Comparison of ENCODE assay signal across 10 cellular contexts in the genomic region with DNA sequence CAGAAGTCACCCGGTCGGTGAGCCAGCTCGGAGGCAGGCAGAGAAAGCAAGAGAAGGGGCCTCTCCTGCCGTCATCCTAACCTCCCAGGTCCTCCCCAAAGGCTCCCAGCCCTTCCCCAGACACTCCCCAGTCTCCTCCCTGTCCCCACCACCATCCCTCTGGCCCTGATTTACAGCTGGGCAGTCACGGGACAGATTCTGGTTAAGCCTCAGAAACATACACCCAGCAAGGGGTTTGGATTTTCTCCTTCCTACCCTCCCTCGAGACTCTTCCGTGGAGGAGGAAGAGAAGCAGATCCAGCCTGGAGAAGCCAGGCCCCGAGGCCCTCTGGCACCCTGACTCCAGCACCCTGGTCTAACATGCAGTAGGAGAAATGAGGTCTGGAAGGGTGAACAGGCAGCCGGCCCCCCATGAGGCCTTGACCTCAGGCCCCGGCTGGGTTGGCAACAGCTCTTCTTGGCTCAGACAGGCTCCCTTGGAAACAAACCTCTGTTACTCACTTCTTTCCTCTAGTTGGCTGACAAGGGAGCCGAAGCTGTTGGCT.
DNase-seq lines count a peak whose midpoint lies in the region; TF ChIP-seq lines count a peak whose summit lies in the region.
"Had no signal": no experiment of that assay in that cellular context is flagged by ENCODE, and none has a peak within 500 bp of the region (broad histone marks: within the 10 kb centered on the region; RNA-seq: fewer than 3 reads in every experiment).

No MANE protein-coding gene starts in this region.

- CTCF ChIA-PET in RWPE1 (lab: Yijun Ruan, JAX): no interaction called here

- peaks cover 13% of the 10 kb centered on the region for H3K9me3 Mint-ChIP-seq in neural progenitor cell
- H3K9me3 Mint-ChIP-seq: activated T-helper 1 cell treated with anti-CD3 and anti-CD28 coated beads, Interleukin-12 subunit alpha, Interleukin-12 subunit beta, Interleukin-2, Interleukin-4 antibody, amounts not matched to agents 30 ng/mL and 10 ng/mL and 1 ng/mL, durations not matched to agents 14 hours and 24 hours and 36 hours had no signal

- no peaks in the 10 kb centered on the region for H3K79me2 ChIP-seq in neural progenitor cell (ENCODE audit: low read depth)

- peaks cover 51% of the 10 kb centered on the region for H3K4me1 Mint-ChIP-seq in neural progenitor cell

- no peak overlapping the region for H3K9ac ChIP-seq in neural progenitor cell

- H2AFZ ChIP-seq in neural progenitor cell (replicated peaks): peak overlapping the region; percentile 14

- H3K27ac ChIP-seq in RWPE1 (peak overlapping the region; percentile 74), neural progenitor cell (no peak overlapping the region)
- H3K27ac ChIP-seq: C4-2B had no signal

- no peak for TF ChIP-seq CTCF in RWPE1 (conservative IDR thresholded peaks at IDR 0.05; ENCODE audit: low read depth)
- TF ChIP-seq CTCF in fibroblast of villous mesenchyme (IDR thresholded peaks at IDR 0.05; ENCODE audit: insufficient read depth, low read depth, low read length): no peak
- no peak for TF ChIP-seq CTCF in neural progenitor cell (IDR thresholded peaks at IDR 0.05)

- no peaks in the 10 kb centered on the region for H3K9me3 ChIP-seq in neural progenitor cell (ENCODE audit: low read depth)

- peaks cover 54% of the 10 kb centered on the region for H3F3A ChIP-seq in neural progenitor cell (ENCODE audit: low read depth)

- H3K4me3 Mint-ChIP-seq in neural progenitor cell: peak overlapping the region; percentile 59
- H3K4me3 Mint-ChIP-seq: activated T-helper 1 cell treated with anti-CD3 and anti-CD28 coated beads, Interleukin-12 subunit alpha, Interleukin-12 subunit beta, Interleukin-2, Interleukin-4 antibody, amounts not matched to agents 30 ng/mL and 10 ng/mL and 1 ng/mL, durations not matched to agents 14 hours and 24 hours and 36 hours had no signal

- POLR2A ChIA-PET in RWPE1 (lab: Yijun Ruan, JAX; ENCODE audit: low non-redundant PET): no interaction called here

- peaks cover 52% of the 10 kb centered on the region for H3K4me1 ChIP-seq in neural progenitor cell

- no peak overlapping the region for H3K4me3 ChIP-seq in fibroblast of villous mesenchyme (ENCODE audit: low read depth, low read length)
- no peak overlapping the region for H3K4me3 ChIP-seq in neural progenitor cell

- DNase-seq in A172 (ENCODE audit: low spot score): peak; percentile 51
- no peak for DNase-seq in RWPE1 (ENCODE audit: low spot score)
- peak; percentile 63 for DNase-seq in fibroblast of villous mesenchyme (ENCODE audit: low read depth)
- DNase-seq in neural progenitor cell (ENCODE audit: low spot score): no peak
- no peak for DNase-seq in COLO668 (lab: John Stamatoyannopoulos, UW; ENCODE audit: unreplicated experiment)
- DNase-seq in activated naive CD4-positive, alpha-beta T cell treated with Interleukin-2 at 50 U/mL for 16 hours: no peak
- no peak for DNase-seq in retina
- no peak for DNase-seq in mucosa of gallbladder (ENCODE audit: low spot score)

- peak overlapping the region; percentile 90 for H3K27ac Mint-ChIP-seq in neural progenitor cell
- H3K27ac Mint-ChIP-seq: activated T-helper 1 cell treated with anti-CD3 and anti-CD28 coated beads, Interleukin-12 subunit alpha, Interleukin-12 subunit beta, Interleukin-2, Interleukin-4 antibody, amounts not matched to agents 30 ng/mL and 10 ng/mL and 1 ng/mL, durations not matched to agents 14 hours and 24 hours and 36 hours had no signal

- peaks cover 43% of the 10 kb centered on the region for H3K27me3 Mint-ChIP-seq in neural progenitor cell (ENCODE audit: insufficient read depth, low read depth)

- no peaks in the 10 kb centered on the region for H3K27me3 ChIP-seq in neural progenitor cell

- peaks cover 4% of the 10 kb centered on the region for H3K36me3 Mint-ChIP-seq in neural progenitor cell

- peak overlapping the region; percentile 21 for H3K4me2 ChIP-seq in neural progenitor cell

- no peaks in the 10 kb centered on the region for H3K36me3 ChIP-seq in neural progenitor cell

- peaks cover 5% of the 10 kb centered on the region for H4K20me1 ChIP-seq in neural progenitor cell (ENCODE audit: low read depth)

Comparison
In these comparisons a context has a peak if more than half of its experiments do, and no peak if none do; other contexts are left out.
1. DNase-seq: peak in A172 (single experiment) and fibroblast of villous mesenchyme (single experiment); none in RWPE1 (single experiment), neural progenitor cell (single experiment), COLO668 (single experiment), activated naive CD4-positive, alpha-beta T cell treated with Interleukin-2 at 50 U/mL for 16 hours (single experiment), retina (single experiment) and mucosa of gallbladder (single experiment).